Comparison of ENCODE assay signal across 31 cellular contexts in the genomic region with DNA sequence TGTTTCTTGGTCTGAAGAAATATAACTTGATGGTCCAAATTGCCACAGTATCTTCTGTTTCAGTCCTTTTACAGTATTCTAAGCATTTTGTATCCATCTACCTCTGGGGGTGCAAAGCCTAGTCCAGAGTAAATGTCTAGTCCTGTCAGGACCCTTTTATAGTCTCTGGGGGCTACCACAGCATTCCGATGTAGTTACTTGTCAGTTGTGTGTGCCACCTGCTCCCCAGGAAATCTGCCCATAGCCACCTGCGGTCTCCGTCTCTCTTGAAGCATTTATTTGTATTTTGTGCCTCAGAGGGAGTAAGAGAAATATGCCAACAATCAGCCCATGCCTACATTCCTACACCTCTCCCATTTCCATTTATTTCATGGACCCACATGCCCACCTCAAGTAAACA.
"Had no signal": no experiment of that assay in that cellular context is flagged by ENCODE, and none has a peak within 500 bp of the region (broad histone marks: within the 10 kb centered on the region; RNA-seq: fewer than 3 reads in every experiment).

No MANE protein-coding gene starts in this region.

- H3K4me1 ChIP-seq: SJSA1 had no signal

- H3K36me3 ChIP-seq: brain microvascular endothelial cell, MG63, Peyer's patch, SJSA1 had no signal

- H3K4me3 Mint-ChIP-seq: activated CD4-positive, alpha-beta T cell treated with anti-CD3 and anti-CD28 coated beads, Interleukin-2, amount 10 ng/mL, durations not matched to agents 7 days and 5 days; activated CD8-positive, alpha-beta T cell treated with anti-CD3 and anti-CD28 coated beads, Interleukin-2, amount 10 ng/mL, durations not matched to agents 7 days and 5 days; activated naive CD4-positive, alpha-beta T cell treated with anti-CD3 and anti-CD28 coated beads, Interleukin-2, amount 50 U/mL, for 24 hours; activated naive CD8-positive, alpha-beta T cell treated with anti-CD3 and anti-CD28 coated beads, Interleukin-2, amount 50 U/mL, for 24 hours; activated T-cell treated with anti-CD3 and anti-CD28 coated beads, Interleukin-2, amount 50 U/mL, for 24 hours had no signal

- H3K4me3 ChIP-seq: MG63, Peyer's patch, SJSA1 had no signal

- H3K27me3 ChIP-seq: brain microvascular endothelial cell, MG63, Peyer's patch, SJSA1 had no signal

- DNase-seq: activated CD4-positive, alpha-beta T cell treated with anti-CD3 and anti-CD28 coated beads, Interleukin-2, amount 10 ng/mL, durations not matched to agents 7 days and 5 days; activated CD4-positive, alpha-beta T cell treated with anti-CD3 and anti-CD28 coated beads, Interleukin-2, amount 50 U/mL, for 48 hours; activated CD8-positive, alpha-beta T cell treated with anti-CD3 and anti-CD28 coated beads, Interleukin-2, amount 10 ng/mL, durations not matched to agents 7 days and 5 days; activated gamma-delta T cell; activated naive CD4-positive, alpha-beta T cell treated with Interleukin-2 at 50 U/mL for 16 hours; activated naive CD8-positive, alpha-beta T cell treated with anti-CD3 and anti-CD28 coated beads, Interleukin-2, amount 50 U/mL, for 24 hours; activated T-cell treated with anti-CD3 and anti-CD28 coated beads, Interleukin-2, amount 50 U/mL, for 24 hours; aorta; brain microvascular endothelial cell; central memory CD4-positive, alpha-beta T cell; Karpas-422; KBM-7; MG63; NCI-H1048; NCI-H1105 treated with DMSO at 0.1 percent for 48 hours; NCI-H1436; NCI-H1694; NCI-H1930; NCI-H2081 treated with DMSO at 0.1 percent for 48 hours; NCI-H226; NCI-H524 treated with DMSO at 0.1 percent for 48 hours; NK-92 treated with Interleukin-12 subunit alpha and Interleukin-12 subunit beta, amount 100 ng/mL, for 24 hours; PC-3; Peyer's patch; RPMI8226; SHP77 treated with DMSO at 0.1 percent for 48 hours; SK-N-SH; T1000 had no signal

- H3K9me3 ChIP-seq: MG63, Peyer's patch, SK-N-SH had no signal

- H3K9me3 Mint-ChIP-seq: activated T-cell treated with anti-CD3 and anti-CD28 coated beads, Interleukin-2, amount 50 U/mL, for 24 hours; activated T-helper 2 cell treated with anti-CD3 and anti-CD28 coated beads, Interferon-gamma antibody, Interleukin-2, Interleukin-4, amounts not matched to agents 10 μg/mL and 5 μg/mL and 100 μg/mL, durations not matched to agents 14 hours and 24 hours and 36 hours had no signal

- H3K27me3 Mint-ChIP-seq: activated CD4-positive, alpha-beta T cell treated with anti-CD3 and anti-CD28 coated beads, Interleukin-2, amount 10 ng/mL, durations not matched to agents 7 days and 5 days; activated naive CD4-positive, alpha-beta T cell treated with anti-CD3 and anti-CD28 coated beads, Interleukin-2, amount 50 U/mL, for 24 hours; activated naive CD8-positive, alpha-beta T cell treated with anti-CD3 and anti-CD28 coated beads, Interleukin-2, amount 50 U/mL, for 24 hours; activated T-cell treated with anti-CD3 and anti-CD28 coated beads, Interleukin-2, amount 50 U/mL, for 24 hours had no signal

- H3K27ac ChIP-seq: brain microvascular endothelial cell, Peyer's patch, SJSA1 had no signal

- ATAC-seq: activated CD8-positive, alpha-beta T cell treated with anti-CD3 and anti-CD28 coated beads, Interleukin-2, amount 10 ng/mL, durations not matched to agents 7 days and 5 days; activated naive CD8-positive, alpha-beta T cell treated with anti-CD3 and anti-CD28 coated beads, Interleukin-2, amount 50 U/mL, for 24 hours; PC-3 had no signal

- H3K27ac Mint-ChIP-seq: activated CD4-positive, alpha-beta T cell treated with anti-CD3 and anti-CD28 coated beads, Interleukin-2, amount 10 ng/mL, durations not matched to agents 7 days and 5 days; activated CD8-positive, alpha-beta T cell treated with anti-CD3 and anti-CD28 coated beads, Interleukin-2, amount 10 ng/mL, durations not matched to agents 7 days and 5 days; activated naive CD8-positive, alpha-beta T cell treated with anti-CD3 and anti-CD28 coated beads, Interleukin-2, amount 50 U/mL, for 24 hours; activated T-cell treated with anti-CD3 and anti-CD28 coated beads, Interleukin-2, amount 50 U/mL, for 24 hours; activated T-helper 2 cell treated with anti-CD3 and anti-CD28 coated beads, Interferon-gamma antibody, Interleukin-2, Interleukin-4, amounts not matched to agents 10 μg/mL and 5 μg/mL and 100 μg/mL, durations not matched to agents 14 hours and 24 hours and 36 hours had no signal
